Comparison of ENCODE assay signal across 9 cellular contexts in the genomic region with DNA sequence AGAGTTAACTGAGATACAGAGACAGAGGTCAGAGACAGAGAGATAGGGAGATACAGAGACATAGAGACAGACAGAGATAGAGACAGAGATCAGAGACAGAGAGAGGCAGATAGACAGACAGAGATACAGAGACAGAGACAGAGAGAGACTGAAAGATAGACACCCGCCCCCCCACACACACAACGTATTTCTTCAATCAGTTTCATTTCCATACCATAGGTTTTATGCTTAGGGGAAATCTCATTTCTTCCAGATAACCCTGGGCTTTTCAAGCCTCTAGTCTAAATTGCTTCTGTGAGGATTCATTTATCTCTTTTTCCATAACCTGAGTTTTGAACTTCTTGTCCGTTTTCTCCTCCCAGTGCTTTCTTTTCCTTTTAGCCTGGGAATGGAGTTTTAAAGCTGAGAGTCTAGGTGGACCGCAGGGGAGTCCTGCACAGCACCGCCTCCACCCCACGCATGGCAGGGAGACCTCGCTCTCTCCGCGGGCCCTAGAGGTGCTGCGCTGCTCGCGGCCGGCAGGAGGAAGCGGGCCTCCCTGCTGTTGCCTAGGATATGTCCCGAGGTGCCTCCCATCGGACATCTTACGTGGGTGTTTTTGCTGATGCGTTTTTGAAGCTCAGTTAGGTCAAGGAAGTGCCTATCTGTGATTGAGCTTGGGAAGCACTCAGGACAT.
DNase-seq lines count a peak whose midpoint lies in the region; ATAC-seq, FAIRE-seq and TF ChIP-seq lines count a peak whose summit lies in the region.
"Had no signal": no experiment of that assay in that cellular context is flagged by ENCODE, and none has a peak within 500 bp of the region (broad histone marks: within the 10 kb centered on the region; RNA-seq: fewer than 3 reads in every experiment).

No MANE protein-coding gene starts in this region.

- H3K4me3 Mint-ChIP-seq in astrocyte (ENCODE audit: unreplicated experiment): peak overlapping the region; percentile 88

- peak overlapping the region; percentile 37 for H2AFZ ChIP-seq in astrocyte (ENCODE audit: low read depth, low read length)

- DNase-seq in COLO829 (ENCODE audit: low spot score): peak; percentile 59
- DNase-seq in GM19240 (ENCODE audit: insufficient read length, low spot score): peak; percentile 37
- DNase-seq in RWPE1 (ENCODE audit: low spot score): peak; percentile 69
- peak; percentile 41 for DNase-seq in astrocyte (ENCODE audit: low read depth)
- DNase-seq in spleen: peak; percentile 81
- no peak for DNase-seq in occipital lobe (lab: John Stamatoyannopoulos, UW)

- H3K27me3 ChIP-seq in astrocyte (ENCODE audit: insufficient read depth, low read length) (peaks cover 15% of the 10 kb centered on the region), spleen (replicated peaks in 1 of 7) (peaks cover 0 to 64% (median 25%) of the 10 kb centered on the region in 7 donors)

- peaks cover 13% of the 10 kb centered on the region for H3K4me1 Mint-ChIP-seq in astrocyte (ENCODE audit: low read depth, unreplicated experiment)

- no peak for TF ChIP-seq POLR2A in spleen (IDR thresholded peaks at IDR 0.05)

- TF ChIP-seq CTCF in RWPE1 (conservative IDR thresholded peaks at IDR 0.05; ENCODE audit: low read depth) (no peak), astrocyte (IDR thresholded peaks at IDR 0.05; ENCODE audit: insufficient read depth, low read depth, low read length) (no peak), spleen (IDR thresholded peaks at IDR 0.05 in 8 of 11, conservative IDR thresholded peaks at IDR 0.05 in 3 of 11) (no peak)

- WGBS in spleen, 5 donors: 5 to 8% (median 6%) methylated on average over 18 of the region's 18 CpGs

- no peaks in the 10 kb centered on the region for H3K36me3 Mint-ChIP-seq in astrocyte (ENCODE audit: low read depth, unreplicated experiment)

- no peak overlapping the region for H3K27ac ChIP-seq in RWPE1
- H3K27ac ChIP-seq in astrocyte (ENCODE audit: low read depth, low read length): no peak overlapping the region
- peak overlapping the region in 2 of 8 donors; percentile 38 to 47 for H3K27ac ChIP-seq in spleen
- H3K27ac ChIP-seq: tibial nerve had no signal

- H4K20me1 ChIP-seq in astrocyte (ENCODE audit: insufficient read depth, low read length): no peaks in the 10 kb centered on the region

- H3K79me2 ChIP-seq in astrocyte (ENCODE audit: insufficient read depth, low read length): no peaks in the 10 kb centered on the region

- ATAC-seq in HG03354 (IDR thresholded peaks at IDR 0.05; ENCODE audit: poor library complexity, severe bottlenecking, unreplicated experiment): peak; percentile 80

- H3K27ac Mint-ChIP-seq in astrocyte (ENCODE audit: unreplicated experiment): peak overlapping the region; percentile 91

- H3K27me3 Mint-ChIP-seq in astrocyte (ENCODE audit: low read depth, unreplicated experiment): peaks cover 20% of the 10 kb centered on the region

- H3K9me3 ChIP-seq in astrocyte (ENCODE audit: insufficient read depth, low read depth, low read length) (no peaks in the 10 kb centered on the region), iPS-18c (ENCODE audit: control insufficient read depth, insufficient read depth, low read length) (no peaks in the 10 kb centered on the region), spleen (peaks cover 0 to 9% (median 0%) of the 10 kb centered on the region in 8 donors)
- H3K9me3 ChIP-seq: tibial nerve had no signal

- H3K9ac ChIP-seq in astrocyte (ENCODE audit: low read length): no peak overlapping the region

- no peak for FAIRE-seq in astrocyte (lab: Jason Lieb, UNC)

- POLR2A ChIA-PET in RWPE1 (lab: Yijun Ruan, JAX; ENCODE audit: low non-redundant PET): no interaction called here

- H3K4me1 ChIP-seq in astrocyte (ENCODE audit: insufficient read depth, low read length) (peaks cover 5% of the 10 kb centered on the region), spleen (peaks cover 8 to 45% (median 26%) of the 10 kb centered on the region in 6 donors)

- intact Hi-C loops in spleen (cut with DNase I; ENCODE audit: low total_unique reads): loop anchor here (10.0 kb wide), 1 partner anchor 477 kb away; no protein-coding TSS in a partner anchor

- peak overlapping the region; percentile 83 for H3K4me2 ChIP-seq in astrocyte (ENCODE audit: low read length)

- H3K4me3 ChIP-seq in astrocyte (ENCODE audit: insufficient read depth, low read depth, low read length) (peak overlapping the region; percentile 57), iPS-18c (ENCODE audit: insufficient read depth, low read depth, low read length) (peak overlapping the region; percentile 22; the same call in 1 of the 2 replicates), spleen (peak overlapping the region in 7 of 8 donors; percentile 13 to 65 (median 24))

- H3K36me3 ChIP-seq in astrocyte (ENCODE audit: insufficient read depth, low read length): no peaks in the 10 kb centered on the region
- no peaks in the 10 kb centered on the region for H3K36me3 ChIP-seq in spleen
- H3K36me3 ChIP-seq: tibial nerve had no signal

- H3K9me3 Mint-ChIP-seq in astrocyte (ENCODE audit: unreplicated experiment): peaks cover 7% of the 10 kb centered on the region

- CTCF ChIA-PET in RWPE1 (lab: Yijun Ruan, JAX): interaction anchor here (0.5 to 2.0 kb wide), 11 partner anchors 9 to 1081 kb away, joined by 3 to 7 read pairs (median 4); no protein-coding TSS in a partner anchor
